In genomic region chr13:40597735-40598365, GRCh38 we compare ENCODE assay signal across 13 cellular contexts.
DNase-seq lines count a peak whose midpoint lies in the region; ATAC-seq lines count a peak whose summit lies in the region.
"Had no signal": no experiment of that assay in that cellular context is flagged by ENCODE, and none has a peak within 500 bp of the region (broad histone marks: within the 10 kb centered on the region; RNA-seq: fewer than 3 reads in every experiment).

No MANE protein-coding gene starts in this region.

- H3K27me3 ChIP-seq in muscle layer of colon (ENCODE audit: control insufficient read depth in 1 of 2, insufficient read depth in 2 of 2, low read length in 2 of 2) (no peaks in the 10 kb centered on the region), aorta (ENCODE audit: control insufficient read depth in 1 of 2, insufficient read depth in 2 of 2, low read length in 1 of 2) (no peaks in the 10 kb centered on the region)
- H3K27me3 ChIP-seq: BLaER1, brain microvascular endothelial cell had no signal

- H3K9me3 Mint-ChIP-seq in stimulated activated naive CD8-positive, alpha-beta T cell treated with anti-CD3 and anti-CD28 coated beads, Interleukin-15, Interleukin-2, amounts not matched to agents 100 ng/mL and 50 ng/mL, for 24 hours: no peaks in the 10 kb centered on the region
- no peaks in the 10 kb centered on the region for H3K9me3 Mint-ChIP-seq in effector memory CD8-positive, alpha-beta T cell

- peak overlapping the region; percentile 98 for H3K27ac Mint-ChIP-seq in stimulated activated naive CD8-positive, alpha-beta T cell treated with anti-CD3 and anti-CD28 coated beads, Interleukin-15, Interleukin-2, amounts not matched to agents 100 ng/mL and 50 ng/mL, for 24 hours
- peak overlapping the region; percentile 79 to 82 for H3K27ac Mint-ChIP-seq in effector memory CD8-positive, alpha-beta T cell

- peaks cover 65% of the 10 kb centered on the region for H3K4me1 ChIP-seq in muscle layer of colon (ENCODE audit: insufficient read depth, low read length)
- H3K4me1 ChIP-seq in aorta (ENCODE audit: control insufficient read depth in 1 of 2, insufficient read depth in 2 of 2, low read length in 2 of 2): peaks cover 3 to 4% of the 10 kb centered on the region in 2 donors

- H3K4me3 Mint-ChIP-seq in stimulated activated naive CD8-positive, alpha-beta T cell treated with anti-CD3 and anti-CD28 coated beads, Interleukin-15, Interleukin-2, amounts not matched to agents 100 ng/mL and 50 ng/mL, for 24 hours: peak overlapping the region; percentile 47
- H3K4me3 Mint-ChIP-seq in effector memory CD8-positive, alpha-beta T cell: peak overlapping the region; percentile 36 to 53

- H3K27me3 Mint-ChIP-seq in stimulated activated naive CD8-positive, alpha-beta T cell treated with anti-CD3 and anti-CD28 coated beads, Interleukin-15, Interleukin-2, amounts not matched to agents 100 ng/mL and 50 ng/mL, for 24 hours: no peaks in the 10 kb centered on the region
- H3K27me3 Mint-ChIP-seq in effector memory CD8-positive, alpha-beta T cell: no peaks in the 10 kb centered on the region

- H3K36me3 ChIP-seq in muscle layer of colon (ENCODE audit: insufficient read depth, low read length): no peaks in the 10 kb centered on the region
- H3K36me3 ChIP-seq in aorta (ENCODE audit: control insufficient read depth in 1 of 2, insufficient read depth in 2 of 2, low read length in 1 of 2): no peaks in the 10 kb centered on the region
- H3K36me3 ChIP-seq: brain microvascular endothelial cell had no signal

- H3K27ac ChIP-seq in muscle layer of colon (ENCODE audit: low read depth, low read length) (peak overlapping the region; percentile 4), aorta (ENCODE audit: low read depth in 1 of 2, low read length in 2 of 2) (peak overlapping the region in 1 of 2 donors; percentile 41)
- H3K27ac ChIP-seq: BLaER1, brain microvascular endothelial cell had no signal

- H3K9me3 ChIP-seq in muscle layer of colon (ENCODE audit: low read length) (no peaks in the 10 kb centered on the region), aorta (ENCODE audit: control insufficient read depth, low read length) (no peaks in the 10 kb centered on the region)

- no peak for DNase-seq in stimulated activated naive CD8-positive, alpha-beta T cell treated with anti-CD3 and anti-CD28 coated beads, Interleukin-15, Interleukin-2, amounts not matched to agents 100 U/mL and 50 U/mL, for 24 hours
- DNase-seq in effector memory CD8-positive, alpha-beta T cell: no peak
- no peak for DNase-seq in aorta
- no peak for DNase-seq in left colon
- DNase-seq in NCI-H1694 (lab: John Stamatoyannopoulos, UW): no peak
- DNase-seq in stimulated activated CD4-positive, alpha-beta T cell treated with anti-CD3 and anti-CD28 coated beads, Interleukin-4, amount 100 ng/mL, for 1 hour: no peak
- DNase-seq: activated CD4-positive, alpha-beta T cell treated with anti-CD3 and anti-CD28 coated beads for 4 hours; brain microvascular endothelial cell; NCI-H2107; stimulated activated naive CD4-positive, alpha-beta T cell had no signal

- peaks cover 98% of the 10 kb centered on the region for H3K4me1 Mint-ChIP-seq in stimulated activated naive CD8-positive, alpha-beta T cell treated with anti-CD3 and anti-CD28 coated beads, Interleukin-15, Interleukin-2, amounts not matched to agents 100 ng/mL and 50 ng/mL, for 24 hours (ENCODE audit: low read depth)
- peaks cover 52 to 71% of the 10 kb centered on the region in 2 donors for H3K4me1 Mint-ChIP-seq in effector memory CD8-positive, alpha-beta T cell (ENCODE audit: low read depth in 2 of 2)

- H3K4me3 ChIP-seq in muscle layer of colon (ENCODE audit: low read depth in 1 of 2, low read length in 2 of 2) (peak overlapping the region in 1 of 2 donors; percentile 1), aorta (ENCODE audit: low read length in 2 of 2) (no peak overlapping the region)
- H3K4me3 ChIP-seq: BLaER1 had no signal

- peaks cover 3% of the 10 kb centered on the region for H3K36me3 Mint-ChIP-seq in stimulated activated naive CD8-positive, alpha-beta T cell treated with anti-CD3 and anti-CD28 coated beads, Interleukin-15, Interleukin-2, amounts not matched to agents 100 ng/mL and 50 ng/mL, for 24 hours (ENCODE audit: low read depth)
- H3K36me3 Mint-ChIP-seq in effector memory CD8-positive, alpha-beta T cell (ENCODE audit: insufficient read depth): peaks cover 9% of the 10 kb centered on the region

- intact Hi-C loops in aorta (cut with DNase I): loop anchor here in 1 of 2 donors (5.0 kb wide), 1 partner anchor 64 kb away; no protein-coding TSS in a partner anchor
- intact Hi-C loops in left colon (cut with DNase I, micrococcal nuclease): no loop called here

- H3K9ac ChIP-seq in muscle layer of colon (ENCODE audit: low read length): no peak overlapping the region
- H3K9ac ChIP-seq: BLaER1 had no signal

- ATAC-seq in stimulated activated naive CD8-positive, alpha-beta T cell treated with anti-CD3 and anti-CD28 coated beads, Interleukin-15, Interleukin-2, amounts not matched to agents 100 U/mL and 50 U/mL, for 24 hours: no peak
- ATAC-seq in effector memory CD8-positive, alpha-beta T cell (replicated peaks): no peak
- ATAC-seq in aorta (ENCODE audit: low FRiP score) (peak; percentile 44), left colon (no peak)

- 42 to 44% methylated on average over 11 of the region's 11 CpGs for WGBS in aorta, 2 donors
